ENCODE assay signal across 21 cellular contexts in genomic region chr10:49471532-49471931, GRCh38.
"Had no signal": no experiment of that assay in that cellular context is flagged by ENCODE, and none has a peak within 500 bp of the region (broad histone marks: within the 10 kb centered on the region; RNA-seq: fewer than 3 reads in every experiment).

No MANE protein-coding gene starts in this region.

- H3K4me3 ChIP-seq: dorsolateral prefrontal cortex, hepatocyte, skin epidermis, stomach, thoracic aorta had no signal

- FAIRE-seq: endometrium, kidney had no signal

- H3K27ac Mint-ChIP-seq: mesothelial cell of epicardium, nephron had no signal

- DNase-seq: central memory CD4-positive, alpha-beta T cell; cortex of kidney; dorsolateral prefrontal cortex; effector CD8-positive, alpha-beta T cell; erythroblast; foreskin melanocyte; kidney; left cardiac atrium; naive B cell; stimulated activated CD4-positive, alpha-beta T cell treated with anti-CD3 and anti-CD28 coated beads, Interleukin-2, amount 100 ng/mL, for 24 hours; stimulated activated CD4-positive, alpha-beta T cell treated with anti-CD3 and anti-CD28 coated beads, Interleukin-4, amount 100 ng/mL, for 4 hours; stimulated activated naive CD4-positive, alpha-beta T cell; stomach; substantia nigra had no signal

- H3K9me3 ChIP-seq: stomach, thoracic aorta had no signal

- H3K27me3 ChIP-seq: dorsolateral prefrontal cortex, hepatocyte, stomach had no signal

- H3K4me1 Mint-ChIP-seq: mesothelial cell of epicardium, naive B cell, nephron had no signal

- ATAC-seq: left cardiac atrium, sciatic nerve had no signal

- H3K4me1 ChIP-seq: stomach had no signal

- H3K4me3 Mint-ChIP-seq: mesothelial cell of epicardium, naive B cell, nephron had no signal

- H2AFZ ChIP-seq: hepatocyte had no signal

- H3K9me3 Mint-ChIP-seq: naive B cell had no signal

- H3K4me2 ChIP-seq: hepatocyte had no signal

- H3K79me2 ChIP-seq: hepatocyte had no signal

- H3K27ac ChIP-seq: hepatocyte, skin epidermis, stomach, thoracic aorta had no signal

- H3K27me3 Mint-ChIP-seq: naive B cell had no signal
